In the genomic region with DNA sequence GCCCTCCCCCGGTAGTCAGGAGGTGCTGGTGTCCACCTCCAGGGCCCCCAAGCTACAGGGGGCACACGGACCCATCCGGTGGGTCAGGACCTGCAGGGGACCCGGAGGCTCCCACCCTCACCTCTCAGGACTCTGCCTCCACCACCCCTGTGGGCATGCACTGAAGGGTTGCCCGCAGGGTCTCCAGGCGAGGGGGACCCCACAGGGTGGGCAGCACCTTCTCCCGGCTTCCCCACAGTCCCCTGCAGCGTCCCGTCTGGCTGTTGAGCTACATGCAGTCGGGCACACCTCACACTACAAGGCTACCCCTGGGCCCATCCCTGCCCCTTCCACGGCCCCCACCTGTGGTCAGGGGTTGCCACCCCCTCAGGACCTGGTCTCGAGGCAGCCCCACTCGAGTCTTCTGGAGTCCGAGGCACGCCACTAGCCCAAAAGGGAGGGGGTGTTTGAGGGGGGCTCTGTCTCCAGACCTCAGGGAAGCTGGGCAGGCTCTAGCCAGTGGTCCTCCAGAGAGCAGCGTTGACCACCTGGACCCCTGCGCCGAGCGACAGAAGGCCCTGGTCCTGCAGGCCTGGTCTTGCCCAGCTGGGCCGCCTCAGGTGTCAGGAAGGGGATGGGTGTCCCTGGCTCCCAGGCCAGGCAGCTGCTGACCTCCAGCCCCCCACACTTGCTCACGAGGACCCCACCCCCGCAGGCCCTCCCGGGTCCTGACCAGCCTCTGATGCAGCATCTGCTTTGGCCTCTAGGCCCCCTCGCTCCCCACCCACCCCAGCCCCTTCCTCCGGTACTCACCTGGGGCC, we compare ENCODE assay signal across 16 cellular contexts. TPM values are rescaled to one million over a fixed set of nuclear protein-coding genes. Genes with fewer than 3 reads are reported as not detected.
DNase-seq lines count a peak whose midpoint lies in the region; ATAC-seq and TF ChIP-seq lines count a peak whose summit lies in the region.
"Had no signal": no experiment of that assay in that cellular context is flagged by ENCODE, and none has a peak within 500 bp of the region (broad histone marks: within the 10 kb centered on the region; RNA-seq: fewer than 3 reads in every experiment).

No MANE protein-coding gene starts in this region.

- peaks cover 0 to 4% of the 10 kb centered on the region in 2 donors for H3K4me1 Mint-ChIP-seq in natural killer cell treated with Interleukin-12 subunit alpha and Interleukin-12 subunit beta and Interleukin-15 and Interleukin-18, amount 100 ng/mL, for 72 hours (ENCODE audit: low read depth in 2 of 2)
- no peaks in the 10 kb centered on the region for H3K4me1 Mint-ChIP-seq in natural killer cell
- H3K4me1 Mint-ChIP-seq in glutamatergic neuron (ENCODE audit: low read depth, unreplicated experiment) = peaks cover 15% of the 10 kb centered on the region

- intact Hi-C loops in natural killer cell (cut with micrococcal nuclease) = no loop called here
- intact Hi-C loops in sciatic nerve (cut with DNase I) = no loop called here

- H3K4me3 Mint-ChIP-seq in natural killer cell treated with Interleukin-12 subunit alpha and Interleukin-12 subunit beta and Interleukin-15 and Interleukin-18, amount 100 ng/mL, for 72 hours = no peak overlapping the region
- H3K4me3 Mint-ChIP-seq in natural killer cell (no peak overlapping the region), glutamatergic neuron (ENCODE audit: unreplicated experiment) (no peak overlapping the region)
- H3K4me3 Mint-ChIP-seq: CD8-positive, alpha-beta memory T cell had no signal

- no peaks in the 10 kb centered on the region for H3K27me3 Mint-ChIP-seq in natural killer cell treated with Interleukin-12 subunit alpha and Interleukin-12 subunit beta and Interleukin-15 and Interleukin-18, amount 100 ng/mL, for 72 hours
- H3K27me3 Mint-ChIP-seq in natural killer cell (ENCODE audit: low read depth in 2 of 2) = no peaks in the 10 kb centered on the region
- peaks cover 4% of the 10 kb centered on the region for H3K27me3 Mint-ChIP-seq in glutamatergic neuron (ENCODE audit: unreplicated experiment)

- H3K27ac Mint-ChIP-seq in natural killer cell treated with Interleukin-12 subunit alpha and Interleukin-12 subunit beta and Interleukin-15 and Interleukin-18, amount 100 ng/mL, for 72 hours = no peak overlapping the region
- H3K27ac Mint-ChIP-seq in natural killer cell = no peak overlapping the region
- H3K27ac Mint-ChIP-seq in glutamatergic neuron (ENCODE audit: unreplicated experiment) = no peak overlapping the region
- H3K27ac Mint-ChIP-seq: CD8-positive, alpha-beta memory T cell had no signal

- H3K36me3 Mint-ChIP-seq in natural killer cell treated with Interleukin-12 subunit alpha and Interleukin-12 subunit beta and Interleukin-15 and Interleukin-18, amount 100 ng/mL, for 72 hours = no peaks in the 10 kb centered on the region
- H3K36me3 Mint-ChIP-seq in natural killer cell = no peaks in the 10 kb centered on the region
- no peaks in the 10 kb centered on the region for H3K36me3 Mint-ChIP-seq in glutamatergic neuron (ENCODE audit: unreplicated experiment)

- TF ChIP-seq CTCF in natural killer cell (IDR thresholded peaks at IDR 0.05) (no peak), glutamatergic neuron (IDR thresholded peaks at IDR 0.05; ENCODE audit: partially characterized antibody, unreplicated experiment) (no peak), foreskin fibroblast (IDR thresholded peaks at IDR 0.05; ENCODE audit: low read depth, low read length) (no peak)

- peak in 1 of 2 donors; percentile 22 for ATAC-seq in natural killer cell treated with Interleukin-12 subunit alpha and Interleukin-12 subunit beta and Interleukin-15 and Interleukin-18, amount 100 ng/mL, for 72 hours
- no peak for ATAC-seq in natural killer cell
- peak; percentile 22 for ATAC-seq in sciatic nerve
- ATAC-seq in GM19324 (IDR thresholded peaks at IDR 0.05; ENCODE audit: low FRiP score, unreplicated experiment) = no peak
- ATAC-seq: HCT116, K562 had no signal

- DNase-seq in natural killer cell treated with Interleukin-12 subunit alpha and Interleukin-12 subunit beta and Interleukin-15 and Interleukin-18, amount 100 ng/mL, for 72 hours (ENCODE audit: low spot score) = peak; percentile 56
- DNase-seq in natural killer cell (no peak), glutamatergic neuron (peak; percentile 64), sciatic nerve (ENCODE audit: low spot score) (no peak), DMS53 (lab: John Stamatoyannopoulos, UW) (no peak), foreskin fibroblast (no peak)
- DNase-seq: 8988T; AML-193; Caco-2; CD8-positive, alpha-beta memory T cell had no signal

- no peak overlapping the region for H3K4me3 ChIP-seq in foreskin fibroblast (ENCODE audit: low read depth in 1 of 2, low read length in 2 of 2)
- H3K4me3 ChIP-seq: BLaER1, K562 had no signal

- H3K9me3 Mint-ChIP-seq in natural killer cell treated with Interleukin-12 subunit alpha and Interleukin-12 subunit beta and Interleukin-15 and Interleukin-18, amount 100 ng/mL, for 72 hours = no peaks in the 10 kb centered on the region
- H3K9me3 Mint-ChIP-seq in natural killer cell (no peaks in the 10 kb centered on the region), glutamatergic neuron (ENCODE audit: unreplicated experiment) (no peaks in the 10 kb centered on the region)
- H3K9me3 Mint-ChIP-seq: CD8-positive, alpha-beta memory T cell had no signal

RNA-seq across cellular contexts. Expression of gene PARS2, which starts 9.6 kb away (rescaled TPM):
- 1 to 10 TPM; 4.6 to 4.9 TPM for total RNA-seq in natural killer cell treated with Interleukin-12 subunit alpha and Interleukin-12 subunit beta and Interleukin-15 and Interleukin-18, amount 100 ng/mL, for 72 hours
- total RNA-seq in natural killer cell = 1 to 10 TPM in 1 of 3 donors, under 1 TPM in 2; 0.95 to 1.4 (median 0.96) TPM
- total RNA-seq in glutamatergic neuron (ENCODE audit: unreplicated experiment) = 4.2 TPM
- total RNA-seq in sciatic nerve = 3.6 TPM

RNA-seq across cellular contexts. Expression of gene TTC4, which starts 39.0 kb away (rescaled TPM):
- total RNA-seq in natural killer cell treated with Interleukin-12 subunit alpha and Interleukin-12 subunit beta and Interleukin-15 and Interleukin-18, amount 100 ng/mL, for 72 hours = 10 to 100 TPM; 30.2 to 33.9 TPM
- total RNA-seq in natural killer cell (10 to 100 TPM in 1 of 3 donors, 1 to 10 TPM in 2; 7.8 to 13.6 (median 10.0) TPM), glutamatergic neuron (ENCODE audit: unreplicated experiment) (14.3 TPM), sciatic nerve (16.9 TPM)

RNA-seq across cellular contexts. Expression of gene TTC22, which starts 46.4 kb away (rescaled TPM):
- 1 to 10 TPM; 1.5 to 2.1 TPM for total RNA-seq in natural killer cell treated with Interleukin-12 subunit alpha and Interleukin-12 subunit beta and Interleukin-15 and Interleukin-18, amount 100 ng/mL, for 72 hours
- total RNA-seq in natural killer cell (10 to 100 TPM; 17.8 to 30.8 (median 26.5) TPM), glutamatergic neuron (ENCODE audit: unreplicated experiment) (not detected), sciatic nerve (0.36 TPM)
- total RNA-seq: Daoy, H4, K562 had no signal

Comparison
In these comparisons a context has a peak if more than half of its experiments do, and no peak if none do; other contexts are left out.
1. DNase-seq: peak in natural killer cell treated with Interleukin-12 subunit alpha and Interleukin-12 subunit beta and Interleukin-15 and Interleukin-18, amount 100 ng/mL, for 72 hours (single experiment) and glutamatergic neuron (single experiment); none in natural killer cell (single experiment), sciatic nerve (single experiment), DMS53 (single experiment) and foreskin fibroblast (0 of 2).
2. RNA of gene TTC22, which starts 46.4 kb away (total RNA-seq): 17.8 to 30.8 TPM in natural killer cell; 1.5 to 2.1 TPM in natural killer cell treated with Interleukin-12 subunit alpha and Interleukin-12 subunit beta and Interleukin-15 and Interleukin-18, amount 100 ng/mL, for 72 hours, 0.36 TPM in sciatic nerve (single experiment) and not detected in glutamatergic neuron (single experiment); every median in the first group is over 4 times any median in the second.